ENCODE assay signal across 19 cellular contexts in the genomic region with DNA sequence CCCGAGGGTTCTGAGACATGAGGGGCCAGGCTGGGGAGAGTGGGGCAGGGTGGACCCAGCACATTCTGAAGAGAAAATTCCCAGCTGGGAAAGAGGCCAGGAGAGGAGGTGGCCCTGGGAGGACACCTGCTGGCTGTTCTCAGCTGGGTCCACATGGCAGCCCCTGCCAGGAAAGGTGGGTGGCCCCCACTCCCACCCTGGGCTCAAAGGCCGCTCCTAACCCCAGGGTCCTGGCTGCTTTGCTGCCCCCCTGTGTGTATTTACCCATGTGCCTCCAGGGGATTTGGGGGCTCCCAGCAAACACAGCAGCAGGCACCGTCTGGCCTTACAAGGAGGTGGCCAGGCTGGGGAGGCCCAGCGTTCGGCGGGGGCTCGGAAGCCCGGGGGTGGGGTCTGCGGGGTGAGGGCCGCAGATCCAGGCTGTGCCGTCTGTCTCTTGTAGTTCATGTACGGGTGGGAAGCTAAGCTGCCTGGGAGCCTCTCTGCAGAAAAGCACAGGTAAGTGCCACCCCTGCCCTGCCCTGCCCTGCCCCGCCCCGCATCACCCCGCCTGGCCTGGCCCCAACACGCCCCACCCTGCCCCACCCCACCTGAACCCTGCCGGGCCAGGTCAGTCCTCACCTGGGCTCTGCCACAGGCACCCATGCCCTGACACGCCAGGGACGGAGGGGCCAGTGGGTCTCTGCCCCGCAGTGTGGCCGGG. TPM values are rescaled to one million over a fixed set of nuclear protein-coding genes. Genes with fewer than 3 reads are reported as not detected.
DNase-seq lines count a peak whose midpoint lies in the region; ATAC-seq and TF ChIP-seq lines count a peak whose summit lies in the region.
"Had no signal": no experiment of that assay in that cellular context is flagged by ENCODE, and none has a peak within 500 bp of the region (broad histone marks: within the 10 kb centered on the region; RNA-seq: fewer than 3 reads in every experiment).

No MANE protein-coding gene starts in this region.

- TF ChIP-seq CTCF in spleen (IDR thresholded peaks at IDR 0.05 in 8 of 11, conservative IDR thresholded peaks at IDR 0.05 in 3 of 11): no peak

- no peak for TF ChIP-seq POLR2A in spleen (IDR thresholded peaks at IDR 0.05)

- WGBS in right cardiac atrium: 78% methylated on average over 21 of the region's 21 CpGs
- WGBS in spleen, 5 donors: 73 to 88% (median 81%) methylated on average over 16 to 21 of the region's 21 CpGs

- intact Hi-C loops in right cardiac atrium (cut with DNase I): no loop called here
- intact Hi-C loops in spleen (cut with DNase I; ENCODE audit: low total_unique reads): no loop called here

- ATAC-seq in right cardiac atrium (no peak), HG03097 (IDR thresholded peaks at IDR 0.05; ENCODE audit: low FRiP score, unreplicated experiment) (no peak), HG03439 (IDR thresholded peaks at IDR 0.05; ENCODE audit: unreplicated experiment) (no peak)
- ATAC-seq: body of pancreas; effector memory CD8-positive, alpha-beta T cell; GM23338; stimulated activated naive B cell treated with anti-CD40 and anti-IgM and Interleukin-4, amounts not matched to agents 10 μg/mL and 1 μg/mL and 100 μg/mL, for 72 hours had no signal

- H3K9me3 ChIP-seq in right cardiac atrium (ENCODE audit: control insufficient read depth, low read length) (no peaks in the 10 kb centered on the region), spleen (no peaks in the 10 kb centered on the region)
- H3K9me3 ChIP-seq: body of pancreas had no signal

- peak; percentile 30 for DNase-seq in NCI-H2029 (lab: John Stamatoyannopoulos, UW)
- no peak for DNase-seq in NCI-H2029 treated with DMSO at 0.1 percent for 48 hours (lab: John Stamatoyannopoulos, UW)
- DNase-seq in NCI-H69 (lab: John Stamatoyannopoulos, UW): peak; percentile 43
- DNase-seq in right cardiac atrium: peak; percentile 8 to 43 (median 30)
- DNase-seq in spleen: peak; percentile 56
- DNase-seq in SK-N-DZ (ENCODE audit: low spot score): no peak
- DNase-seq: activated CD8-positive, alpha-beta memory T cell treated with anti-CD3 and anti-CD28 coated beads for 24 hours; activated naive CD4-positive, alpha-beta T cell treated with Interleukin-2 at 50 U/mL for 16 hours; effector memory CD8-positive, alpha-beta T cell; stimulated activated naive B cell treated with anti-CD40 and anti-IgM and Interleukin-4, amounts not matched to agents 10 μg/mL and 1 μg/mL and 100 μg/mL, for 72 hours had no signal

- H3K27me3 ChIP-seq in right cardiac atrium (ENCODE audit: control insufficient read depth, insufficient read depth): no peaks in the 10 kb centered on the region
- H3K27me3 ChIP-seq in spleen (replicated peaks in 1 of 7): peaks cover 0 to 42% (median 0%) of the 10 kb centered on the region in 7 donors

- H3K4me3 ChIP-seq in right cardiac atrium (ENCODE audit: low read length): no peak overlapping the region
- no peak overlapping the region for H3K4me3 ChIP-seq in spleen
- H3K4me3 ChIP-seq: body of pancreas, GM23338 had no signal

- no peaks in the 10 kb centered on the region for H3K36me3 ChIP-seq in spleen

- H3K27ac ChIP-seq in right cardiac atrium (ENCODE audit: low read length) (no peak overlapping the region), spleen (no peak overlapping the region)
- H3K27ac ChIP-seq: body of pancreas, KMS-11 had no signal

- H3K4me1 ChIP-seq in right cardiac atrium (ENCODE audit: control insufficient read depth, insufficient read depth, low read length) (no peaks in the 10 kb centered on the region), spleen (no peaks in the 10 kb centered on the region)
- H3K4me1 ChIP-seq: body of pancreas had no signal

RNA-seq across cellular contexts. Expression of a gene that starts 10.6 kb away (rescaled TPM):
- total RNA-seq in right cardiac atrium (not detected), spleen (under 1 TPM in 1 of 7 donors, not detected in 6; 0.09 TPM)
- polyA plus RNA-seq in right cardiac atrium (under 0.01 TPM), spleen (under 1 TPM in 2 of 3 donors, not detected in 1; under 0.01 TPM)
- polyA plus RNA-seq in SK-N-DZ (2014; cell fraction: cytosol; rRNA removed): 0.05 TPM in 1 of 2 replicates, not detected in the other
- not detected in 2 replicates for polyA plus RNA-seq in SK-N-DZ (2014; cell fraction: nucleus; rRNA removed)
- total RNA-seq: A673, frontal cortex, myocyte, pulmonary artery endothelial cell had no signal

Comparison
In these comparisons a context has a peak if more than half of its experiments do, and no peak if none do; other contexts are left out.
1. DNase-seq: peak in NCI-H2029 (single experiment), NCI-H69 (single experiment), right cardiac atrium (3 of 3) and spleen (single experiment); none in NCI-H2029 treated with DMSO at 0.1 percent for 48 hours (single experiment) and SK-N-DZ (single experiment).